Comparison of ENCODE assay signal across 23 cellular contexts in the genomic region with DNA sequence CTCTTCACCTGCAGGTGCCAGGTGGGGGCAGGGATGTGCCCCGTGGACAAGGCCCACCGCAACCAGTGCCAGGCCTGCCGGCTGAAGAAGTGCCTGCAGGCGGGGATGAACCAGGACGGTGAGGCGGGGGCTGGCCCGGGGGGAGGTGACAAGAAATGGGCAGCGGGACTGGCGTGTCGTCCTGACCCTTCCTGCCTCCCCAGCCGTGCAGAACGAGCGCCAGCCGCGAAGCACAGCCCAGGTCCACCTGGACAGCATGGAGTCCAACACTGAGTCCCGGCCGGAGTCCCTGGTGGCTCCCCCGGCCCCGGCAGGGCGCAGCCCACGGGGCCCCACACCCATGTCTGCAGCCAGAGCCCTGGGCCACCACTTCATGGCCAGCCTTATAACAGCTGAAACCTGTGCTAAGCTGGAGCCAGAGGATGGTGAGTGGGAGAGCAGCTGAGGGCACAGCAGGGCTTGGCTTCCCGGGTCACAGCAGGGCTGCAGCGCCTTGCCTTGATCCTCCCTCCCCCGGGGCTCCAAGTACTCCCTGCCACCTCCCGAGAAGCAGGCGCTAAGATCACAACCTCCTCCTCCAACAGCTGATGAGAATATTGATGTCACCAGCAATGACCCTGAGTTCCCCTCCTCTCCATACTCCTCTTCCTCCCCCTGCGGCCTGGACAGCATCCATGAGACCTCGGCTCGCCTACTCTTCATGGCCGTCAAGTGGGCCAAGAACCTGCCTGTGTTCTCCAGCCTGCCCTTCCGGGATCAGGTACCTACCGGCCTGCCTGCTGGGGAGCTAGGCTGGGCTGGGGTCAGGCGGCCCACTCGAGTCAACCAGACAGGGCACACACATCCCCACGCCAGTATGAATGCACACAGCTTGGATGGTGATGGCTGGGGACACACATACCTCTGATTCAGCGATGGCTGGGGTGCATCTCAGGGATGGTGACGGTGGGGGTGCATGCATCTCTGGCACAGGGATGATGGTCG. TPM values are rescaled to one million over a fixed set of nuclear protein-coding genes. Genes with fewer than 3 reads are reported as not detected.
"Had no signal": no experiment of that assay in that cellular context is flagged by ENCODE, and none has a peak within 500 bp of the region (broad histone marks: within the 10 kb centered on the region; RNA-seq: fewer than 3 reads in every experiment).

No MANE protein-coding gene starts in this region.

- H3K4me1 ChIP-seq: sigmoid colon had no signal

- H3K27ac ChIP-seq: ascending aorta, sigmoid colon, tibial artery, VCaP had no signal

- H3K9me3 ChIP-seq: ascending aorta, mucosa of descending colon, sigmoid colon, tibial artery had no signal

- DNase-seq: activated CD4-positive, alpha-beta T cell treated with anti-CD3 and anti-CD28 coated beads for 1 hour; activated CD8-positive, alpha-beta memory T cell treated with anti-CD3 and anti-CD28 coated beads for 24 hours; activated CD8-positive, alpha-beta memory T cell treated with anti-CD3 and anti-CD28 coated beads, Interleukin-2, amount 50 U/mL, for 48 hours; activated effector memory CD4-positive, alpha-beta T cell treated with Interleukin-2 at 50 U/mL for 16 hours; activated naive CD4-positive, alpha-beta T cell treated with anti-CD3 and anti-CD28 coated beads, Interleukin-2, amount 10 ng/mL, durations not matched to agents 7 days and 5 days; cerebellar nuclear complex; cortex of kidney; erythroblast; hypothalamus; mesenchymal stem cell; mucosa of descending colon; naive thymus-derived CD4-positive, alpha-beta T cell; sigmoid colon; stimulated activated CD4-positive, alpha-beta T cell treated with anti-CD3 and anti-CD28 coated beads, Interleukin-4, amount 100 ng/mL, for 24 hours; T-helper 2 cell; tibial artery had no signal

- H3K4me1 Mint-ChIP-seq: activated naive CD4-positive, alpha-beta T cell treated with anti-CD3 and anti-CD28 coated beads, Interleukin-2, amount 10 ng/mL, durations not matched to agents 7 days and 5 days; naive thymus-derived CD4-positive, alpha-beta T cell; stimulated activated effector memory CD8-positive, alpha-beta T cell treated with anti-CD3 and anti-CD28 coated beads, Interleukin-12 subunit alpha, Interleukin-12 subunit beta, amount 100 ng/mL, for 72 hours had no signal

- H3K27ac Mint-ChIP-seq: activated naive CD4-positive, alpha-beta T cell treated with anti-CD3 and anti-CD28 coated beads, Interleukin-2, amount 10 ng/mL, durations not matched to agents 7 days and 5 days; naive thymus-derived CD4-positive, alpha-beta T cell; stimulated activated effector memory CD8-positive, alpha-beta T cell treated with anti-CD3 and anti-CD28 coated beads, Interleukin-12 subunit alpha, Interleukin-12 subunit beta, amount 100 ng/mL, for 72 hours had no signal

- H3K4me3 ChIP-seq: ascending aorta, mucosa of descending colon, sigmoid colon, tibial artery had no signal

- H3K36me3 ChIP-seq: ascending aorta, sigmoid colon, tibial artery had no signal

- FAIRE-seq: endometrium, frontal cortex had no signal

- ATAC-seq: naive thymus-derived CD4-positive, alpha-beta T cell; stimulated activated effector memory CD8-positive, alpha-beta T cell treated with anti-CD3 and anti-CD28 coated beads, Interleukin-12 subunit alpha, Interleukin-12 subunit beta, amount 100 ng/mL, for 72 hours had no signal

- H3K4me3 Mint-ChIP-seq: activated naive CD4-positive, alpha-beta T cell treated with anti-CD3 and anti-CD28 coated beads, Interleukin-2, amount 10 ng/mL, durations not matched to agents 7 days and 5 days; naive thymus-derived CD4-positive, alpha-beta T cell; stimulated activated effector memory CD8-positive, alpha-beta T cell treated with anti-CD3 and anti-CD28 coated beads, Interleukin-12 subunit alpha, Interleukin-12 subunit beta, amount 100 ng/mL, for 72 hours had no signal

- H3K9me3 Mint-ChIP-seq: activated naive CD4-positive, alpha-beta T cell treated with anti-CD3 and anti-CD28 coated beads, Interleukin-2, amount 10 ng/mL, durations not matched to agents 7 days and 5 days; naive thymus-derived CD4-positive, alpha-beta T cell; stimulated activated effector memory CD8-positive, alpha-beta T cell treated with anti-CD3 and anti-CD28 coated beads, Interleukin-12 subunit alpha, Interleukin-12 subunit beta, amount 100 ng/mL, for 72 hours had no signal

- H3K36me3 Mint-ChIP-seq: activated naive CD4-positive, alpha-beta T cell treated with anti-CD3 and anti-CD28 coated beads, Interleukin-2, amount 10 ng/mL, durations not matched to agents 7 days and 5 days; naive thymus-derived CD4-positive, alpha-beta T cell; stimulated activated effector memory CD8-positive, alpha-beta T cell treated with anti-CD3 and anti-CD28 coated beads, Interleukin-12 subunit alpha, Interleukin-12 subunit beta, amount 100 ng/mL, for 72 hours had no signal

RNA-seq across cellular contexts. Expression of a gene that starts 1.7 kb away (rescaled TPM):
- total RNA-seq: ascending aorta; frontal cortex; kidney epithelial cell; naive thymus-derived CD4-positive, alpha-beta T cell; subcutaneous adipose tissue had no signal
- polyA plus RNA-seq: naive thymus-derived CD4-positive, alpha-beta T cell had no signal
